ENCODE assay signal across 27 cellular contexts in the genomic region with DNA sequence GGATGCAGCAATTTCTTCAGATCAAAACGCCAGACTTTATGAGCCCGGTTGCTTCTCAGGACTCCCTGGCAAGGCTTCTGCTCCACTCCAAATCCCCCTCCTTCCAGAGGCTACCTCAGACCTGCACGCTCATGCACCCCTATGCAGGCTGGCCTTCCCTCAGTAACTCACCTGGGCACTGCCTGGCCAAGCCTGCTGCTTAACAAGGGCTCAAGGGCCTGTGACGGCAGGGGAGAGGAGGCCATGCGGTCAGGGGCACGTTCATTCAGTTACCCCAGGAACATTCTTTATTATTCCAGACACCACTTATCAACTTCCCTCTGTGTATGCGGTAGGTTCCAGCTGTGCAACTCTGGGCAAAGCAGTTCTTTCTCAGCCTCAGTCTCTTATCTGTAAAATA.
"Had no signal": no experiment of that assay in that cellular context is flagged by ENCODE, and none has a peak within 500 bp of the region (broad histone marks: within the 10 kb centered on the region; RNA-seq: fewer than 3 reads in every experiment).

No MANE protein-coding gene starts in this region.

- H3K36me3 ChIP-seq: esophagus squamous epithelium, gastrocnemius medialis, heart right ventricle, left lung, lower lobe of right lung had no signal

- H3K27ac Mint-ChIP-seq: effector memory CD8-positive, alpha-beta T cell; endodermal cell; naive thymus-derived CD4-positive, alpha-beta T cell had no signal

- H3K9me3 Mint-ChIP-seq: effector memory CD8-positive, alpha-beta T cell had no signal

- H3K4me3 ChIP-seq: coronary artery, dorsolateral prefrontal cortex, esophagus squamous epithelium, gastrocnemius medialis, heart right ventricle, left lung, lower lobe of right lung had no signal

- H3K4me3 Mint-ChIP-seq: effector memory CD8-positive, alpha-beta T cell; endodermal cell; naive thymus-derived CD4-positive, alpha-beta T cell had no signal

- H3K4me1 Mint-ChIP-seq: endodermal cell; naive thymus-derived CD4-positive, alpha-beta T cell had no signal

- FAIRE-seq: colon, endometrium, islet of Langerhans, keratinocyte had no signal

- H3K27ac ChIP-seq: coronary artery, dorsolateral prefrontal cortex, epithelial cell of prostate, esophagus squamous epithelium, gastrocnemius medialis, heart right ventricle, left lung, lower lobe of right lung had no signal

- H3K4me1 ChIP-seq: gastrocnemius medialis, heart right ventricle, left lung, lower lobe of right lung had no signal

- DNase-seq: dermis blood vessel endothelial cell; effector CD8-positive, alpha-beta T cell; effector memory CD8-positive, alpha-beta T cell; erythroblast; esophagus squamous epithelium; foreskin fibroblast; foreskin melanocyte; gastrocnemius medialis; glutamatergic neuron; heart right ventricle; hippocampal formation; kidney glomerular epithelial cell; left colon; left lung; left ventricle myocardium superior; lower lobe of right lung; mesenchymal stem cell; midbrain; naive thymus-derived CD4-positive, alpha-beta T cell had no signal

- H3K9me3 ChIP-seq: gastrocnemius medialis, left lung, lower lobe of right lung had no signal
